ENCODE assay signal across 8 cellular contexts in the genomic region with DNA sequence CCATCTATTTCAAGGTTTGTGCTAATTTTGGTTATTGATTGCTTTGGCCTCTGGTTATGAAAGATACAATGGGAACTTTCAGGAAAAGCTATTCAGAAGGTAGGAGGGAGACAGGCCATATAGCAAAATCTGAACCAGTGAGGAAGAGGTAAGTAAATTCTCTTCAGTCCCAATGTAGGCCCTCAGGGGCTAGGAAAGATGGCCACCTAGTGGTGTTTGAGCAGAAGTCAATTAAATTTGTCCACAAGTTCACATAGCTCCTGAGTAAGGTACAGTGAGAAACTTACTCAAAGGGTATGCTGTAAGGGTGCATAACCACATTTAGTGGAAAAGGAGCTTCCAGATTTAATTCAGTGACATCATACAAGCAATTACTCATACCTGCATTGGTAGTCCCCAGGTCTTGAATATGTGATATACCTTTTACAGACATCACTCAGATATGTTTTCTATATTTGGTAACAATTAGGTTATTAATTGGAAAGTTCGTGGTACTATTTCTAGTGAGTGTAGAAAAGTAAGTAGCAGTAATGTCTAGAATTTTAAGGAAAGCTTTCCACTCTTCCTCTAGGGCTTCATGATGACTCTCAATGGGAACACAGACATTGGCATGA. TPM values are rescaled to one million over a fixed set of nuclear protein-coding genes. Genes with fewer than 3 reads are reported as not detected.
DNase-seq lines count a peak whose midpoint lies in the region; ATAC-seq lines count a peak whose summit lies in the region.

No MANE protein-coding gene starts in this region.

- ATAC-seq in GM19455 (IDR thresholded peaks at IDR 0.05; ENCODE audit: unreplicated experiment): peak; percentile 81
- ATAC-seq in HG03469 (IDR thresholded peaks at IDR 0.05; ENCODE audit: unreplicated experiment): peak; percentile 94
- ATAC-seq in activated CD8-positive, alpha-beta T cell treated with anti-CD3 and anti-CD28 coated beads, Interleukin-2, amount 10 ng/mL, durations not matched to agents 7 days and 5 days: peak; percentile 70
- peak; percentile 84 for ATAC-seq in Right ventricle myocardium superior (ENCODE audit: poor library complexity)
- ATAC-seq in sciatic nerve: peak; percentile 86

- CTCF ChIA-PET in activated CD8-positive, alpha-beta T cell treated with anti-CD3 and anti-CD28 coated beads, Interleukin-2, amount 10 ng/mL, durations not matched to agents 7 days and 5 days (lab: Charles Lee): interaction anchor here (0.7 to 3.4 kb wide), 9 partner anchors 12 to 565 kb away, joined by 3 to 18 read pairs (median 4); a partner anchor contains a TSS

- no peaks in the 10 kb centered on the region for H3K9me3 Mint-ChIP-seq in activated CD8-positive, alpha-beta T cell treated with anti-CD3 and anti-CD28 coated beads, Interleukin-2, amount 10 ng/mL, durations not matched to agents 7 days and 5 days (ENCODE audit: insufficient read depth)

- POLR2A ChIA-PET in activated CD8-positive, alpha-beta T cell treated with anti-CD3 and anti-CD28 coated beads, Interleukin-2, amount 10 ng/mL, durations not matched to agents 7 days and 5 days (lab: Charles Lee): no interaction called here

- H3K27ac Mint-ChIP-seq in activated CD8-positive, alpha-beta T cell treated with anti-CD3 and anti-CD28 coated beads, Interleukin-2, amount 10 ng/mL, durations not matched to agents 7 days and 5 days: no peak overlapping the region

- no peak overlapping the region for H3K4me3 Mint-ChIP-seq in activated CD8-positive, alpha-beta T cell treated with anti-CD3 and anti-CD28 coated beads, Interleukin-2, amount 10 ng/mL, durations not matched to agents 7 days and 5 days

- peaks cover 10% of the 10 kb centered on the region for H3K27me3 Mint-ChIP-seq in activated CD8-positive, alpha-beta T cell treated with anti-CD3 and anti-CD28 coated beads, Interleukin-2, amount 10 ng/mL, durations not matched to agents 7 days and 5 days (ENCODE audit: low read depth)

- intact Hi-C loops in Right ventricle myocardium superior (cut with DNase I): loop anchor here (2.0 to 5.0 kb wide), 2 partner anchors 145 to 260 kb away; no protein-coding TSS in a partner anchor
- intact Hi-C loops in sciatic nerve (cut with DNase I): no loop called here

- no peaks in the 10 kb centered on the region for H3K36me3 Mint-ChIP-seq in activated CD8-positive, alpha-beta T cell treated with anti-CD3 and anti-CD28 coated beads, Interleukin-2, amount 10 ng/mL, durations not matched to agents 7 days and 5 days (ENCODE audit: low read depth)

- DNase-seq in EH (ENCODE audit: low read depth) (peak; percentile 82), NCI-H510A (lab: John Stamatoyannopoulos, UW) (peak; percentile 26), Right ventricle myocardium superior (no peak), sciatic nerve (ENCODE audit: low spot score) (no peak), OCI-M2 (lab: John Stamatoyannopoulos, UW; ENCODE audit: unreplicated experiment) (no peak)
- DNase-seq in activated CD8-positive, alpha-beta T cell treated with anti-CD3 and anti-CD28 coated beads, Interleukin-2, amount 10 ng/mL, durations not matched to agents 7 days and 5 days: peak; percentile 27

- no peaks in the 10 kb centered on the region for H3K4me1 Mint-ChIP-seq in activated CD8-positive, alpha-beta T cell treated with anti-CD3 and anti-CD28 coated beads, Interleukin-2, amount 10 ng/mL, durations not matched to agents 7 days and 5 days (ENCODE audit: low read depth)

RNA-seq across cellular contexts. Expression of a gene that starts 21.4 kb away (rescaled TPM):
- not detected for total RNA-seq in activated CD8-positive, alpha-beta T cell treated with anti-CD3 and anti-CD28 coated beads, Interleukin-2, amount 10 ng/mL, durations not matched to agents 7 days and 5 days
- total RNA-seq in Right ventricle myocardium superior (0.54 TPM), sciatic nerve (10.2 TPM)

RNA-seq across cellular contexts. Expression of a gene that starts 41.8 kb away (rescaled TPM):
- not detected for total RNA-seq in activated CD8-positive, alpha-beta T cell treated with anti-CD3 and anti-CD28 coated beads, Interleukin-2, amount 10 ng/mL, durations not matched to agents 7 days and 5 days
- 59.2 TPM for total RNA-seq in Right ventricle myocardium superior
- 58.3 TPM for total RNA-seq in sciatic nerve

Comparison
In these comparisons a context has a peak if more than half of its experiments do, and no peak if none do; other contexts are left out.
1. DNase-seq: peak in EH (single experiment), NCI-H510A (single experiment) and activated CD8-positive, alpha-beta T cell treated with anti-CD3 and anti-CD28 coated beads, Interleukin-2, amount 10 ng/mL, durations not matched to agents 7 days and 5 days (single experiment); none in Right ventricle myocardium superior (single experiment), sciatic nerve (single experiment) and OCI-M2 (single experiment).
2. RNA of a gene that starts 41.8 kb away (total RNA-seq): 59.2 TPM in Right ventricle myocardium superior (single experiment) and 58.3 TPM in sciatic nerve (single experiment); not detected in activated CD8-positive, alpha-beta T cell treated with anti-CD3 and anti-CD28 coated beads, Interleukin-2, amount 10 ng/mL, durations not matched to agents 7 days and 5 days; every median in the first group is over 10 times any median in the second.
3. Peak in every context shown above with its lines, with median percentiles within 50 percentile points of each other: ATAC-seq.